20 cellular contexts compared by ENCODE assay signal in genomic region chr7:130384371-130384801, GRCh38. TPM values are rescaled to one million over a fixed set of nuclear protein-coding genes. Genes with fewer than 3 reads are reported as not detected.
"Had no signal": no experiment of that assay in that cellular context is flagged by ENCODE, and none has a peak within 500 bp of the region (broad histone marks: within the 10 kb centered on the region; RNA-seq: fewer than 3 reads in every experiment).

No MANE protein-coding gene starts in this region.

- H3K4me3 ChIP-seq: cardiac muscle cell, transverse colon had no signal

- H3K27me3 ChIP-seq: cardiac muscle cell, transverse colon had no signal

- ATAC-seq: activated CD4-positive, CD25-positive, alpha-beta regulatory T cell treated with anti-CD3 and anti-CD28 coated beads, Interleukin-2, amount 50 U/mL, for 24 hours; esophagus mucosa had no signal

- H3K27ac ChIP-seq: cardiac muscle cell, transverse colon had no signal

- H3K4me1 ChIP-seq: transverse colon had no signal

- DNase-seq: activated CD4-positive, alpha-beta T cell treated with anti-CD3 and anti-CD28 coated beads, Interleukin-2, amount 50 U/mL, for 1 hour; activated naive CD4-positive, alpha-beta T cell treated with anti-CD3 and anti-CD28 coated beads, Interleukin-2, amount 50 U/mL, for 16 hours; activated T-cell treated with anti-CD3 and anti-CD28 coated beads, Interleukin-2, amount 50 U/mL, for 1 hour; hippocampal formation; midbrain; posterior cingulate gyrus; small intestine; stimulated activated CD4-positive, alpha-beta T cell treated with anti-CD3 and anti-CD28 coated beads, Interleukin-4, amount 100 ng/mL, for 4 hours; stimulated activated CD8-positive, alpha-beta memory T cell treated with anti-CD3 and anti-CD28 coated beads, Interleukin-4, amount 100 ng/mL, for 48 hours; stimulated activated naive CD4-positive, alpha-beta T cell treated with Interleukin-2 at 50 U/mL for 16 hours; substantia nigra; transverse colon had no signal

- H3K36me3 ChIP-seq: cardiac muscle cell, transverse colon had no signal

RNA-seq across cellular contexts. Expression of gene CPA1, which starts 4.1 kb away (rescaled TPM):
- total RNA-seq: activated CD8-positive, alpha-beta memory T cell treated with anti-CD3 and anti-CD28 coated beads for 36 hours; esophagus mucosa; glomerular endothelial cell; T-helper 2 cell treated with Interferon-gamma antibody and Interleukin-4, amounts not matched to agents 100 ng/mL and 5 ng/mL, for 36 hours; transverse colon had no signal
- polyA plus RNA-seq: keratinocyte had no signal

RNA-seq across cellular contexts. Expression of gene CPA5, which starts 39.8 kb away (rescaled TPM):
- total RNA-seq: cardiac muscle cell, esophagus mucosa, glomerular endothelial cell, lower leg skin, transverse colon had no signal
